Comparison of ENCODE assay signal across 1 cellular context in the genomic region with DNA sequence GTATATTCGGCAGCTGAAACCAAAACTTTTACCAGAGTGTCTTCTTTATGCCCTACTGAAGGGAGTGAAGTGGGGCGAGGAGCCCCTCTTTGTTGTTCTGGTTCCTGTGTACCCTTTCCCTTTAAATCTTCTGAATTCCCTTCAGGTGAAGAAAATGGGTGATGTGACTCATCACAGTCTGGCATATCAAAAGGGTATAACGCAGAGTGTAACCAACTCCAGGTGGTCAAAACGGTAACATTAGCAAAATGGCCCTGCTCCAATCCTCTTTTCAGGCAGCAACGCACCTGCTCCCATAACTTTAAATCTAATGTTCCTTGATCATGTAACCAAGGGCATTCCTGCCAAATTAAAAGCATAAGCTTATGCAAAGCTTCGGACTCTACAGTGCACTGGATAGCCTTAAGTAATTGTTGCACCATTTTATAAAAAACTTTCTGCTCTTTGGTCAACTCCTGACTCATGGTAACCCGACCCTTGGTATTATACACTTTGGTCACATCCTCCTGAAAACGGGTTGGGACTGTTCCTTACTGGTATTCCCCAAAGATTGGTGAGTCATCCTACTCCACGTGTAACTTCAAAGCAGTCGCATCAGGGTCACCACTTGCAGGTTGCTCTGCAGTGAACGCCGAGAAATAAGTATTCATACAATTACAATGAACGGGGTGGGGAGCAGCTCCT.
TF ChIP-seq lines count a peak whose summit lies in the region.

No MANE protein-coding gene starts in this region.

TF ChIP-seq in IMR-90, 13 proteins besides CTCF, POLR2A, EP300 and RAD21 (continued from another document):
- TF ChIP-seq MXI1 (IDR thresholded peaks at IDR 0.05; ENCODE audit: borderline replicate concordance, low read depth, low read length) = no peak
- TF ChIP-seq, protein P1, sequence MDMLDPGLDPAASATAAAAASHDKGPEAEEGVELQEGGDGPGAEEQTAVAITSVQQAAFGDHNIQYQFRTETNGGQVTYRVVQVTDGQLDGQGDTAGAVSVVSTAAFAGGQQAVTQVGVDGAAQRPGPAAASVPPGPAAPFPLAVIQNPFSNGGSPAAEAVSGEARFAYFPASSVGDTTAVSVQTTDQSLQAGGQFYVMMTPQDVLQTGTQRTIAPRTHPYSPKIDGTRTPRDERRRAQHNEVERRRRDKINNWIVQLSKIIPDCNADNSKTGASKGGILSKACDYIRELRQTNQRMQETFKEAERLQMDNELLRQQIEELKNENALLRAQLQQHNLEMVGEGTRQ (IDR thresholded peaks at IDR 0.05; ENCODE audit: low read depth, low read length) = no peak
- TF ChIP-seq FOS (IDR thresholded peaks at IDR 0.05; ENCODE audit: low read depth, low read length) = no peak
- TF ChIP-seq SMC3 (IDR thresholded peaks at IDR 0.05; ENCODE audit: low read depth, low read length) = no peak
- TF ChIP-seq BHLHE40 (IDR thresholded peaks at IDR 0.05; ENCODE audit: low read depth, low read length) = no peak
- TF ChIP-seq MAFK (IDR thresholded peaks at IDR 0.05; ENCODE audit: low read depth, low read length) = no peak
- no peak for TF ChIP-seq NFE2L2 (IDR thresholded peaks at IDR 0.05; ENCODE audit: low read depth, low read length)
